ENCODE assay signal across 13 cellular contexts in the genomic region with DNA sequence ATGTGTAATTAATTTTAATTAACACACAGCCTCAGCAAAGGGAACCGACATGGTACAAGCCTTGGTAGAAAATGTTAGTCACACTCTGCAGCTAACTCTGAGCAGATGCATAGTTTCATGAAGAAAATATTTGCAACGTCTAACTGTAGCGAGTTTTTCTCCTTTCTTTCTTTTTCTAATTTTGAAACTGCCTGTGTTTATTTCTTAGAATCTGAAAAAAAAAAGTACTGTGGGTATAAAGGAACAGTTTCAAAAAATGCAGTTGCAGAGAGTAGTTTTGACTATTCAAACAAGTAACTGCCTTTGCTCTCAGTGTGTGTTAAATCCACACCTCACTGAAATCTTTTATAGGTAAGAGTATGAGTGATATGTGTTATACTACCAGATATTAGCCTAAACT.
A peak's percentile ranks its signal among the peaks of the same experiment; 100 is the strongest.
DNase-seq lines count a peak whose midpoint lies in the region; ATAC-seq and TF ChIP-seq lines count a peak whose summit lies in the region.
"Had no signal": no experiment of that assay in that cellular context is flagged by ENCODE, and none has a peak within 500 bp of the region (broad histone marks: within the 10 kb centered on the region; RNA-seq: fewer than 3 reads in every experiment).

No MANE protein-coding gene starts in this region.

- no peaks in the 10 kb centered on the region for H3K27me3 ChIP-seq in CD4-positive, CD25-positive, alpha-beta regulatory T cell (ENCODE audit: control insufficient read depth, insufficient read depth, low read length)
- H3K27me3 ChIP-seq in MM.1S (replicated peaks; ENCODE audit: insufficient read depth, low read length) (no peaks in the 10 kb centered on the region), osteoblast (ENCODE audit: insufficient read depth, low read length) (no peaks in the 10 kb centered on the region)

- no peaks in the 10 kb centered on the region for H3K4me1 ChIP-seq in CD4-positive, CD25-positive, alpha-beta regulatory T cell (ENCODE audit: control insufficient read depth, insufficient read depth, low read length, poor library complexity, severe bottlenecking)
- peaks cover 9% of the 10 kb centered on the region; the same call in 1 of the 2 replicates for H3K4me1 ChIP-seq in MM.1S (ENCODE audit: low read length)
- peaks cover 24% of the 10 kb centered on the region for H3K4me1 ChIP-seq in osteoblast (ENCODE audit: insufficient read depth, low read length)

- peak in 1 of 3 donors; percentile 74 for DNase-seq in CD4-positive, CD25-positive, alpha-beta regulatory T cell
- DNase-seq in MM.1S (no peak), astrocyte of the hippocampus (ENCODE audit: low read depth, low spot score) (peak; percentile 27), osteoblast (ENCODE audit: insufficient read length, low spot score, missing footprints) (no peak), KG1 (lab: John Stamatoyannopoulos, UW) (no peak), left colon (no peak), mucosa of gallbladder (ENCODE audit: low spot score) (no peak)
- DNase-seq: central memory CD4-positive, alpha-beta T cell; HCEC 1CT; NCI-H510A; SHP77 treated with DMSO at 0.1 percent for 48 hours had no signal

- no peaks in the 10 kb centered on the region for H3K36me3 Mint-ChIP-seq in CD4-positive, CD25-positive, alpha-beta regulatory T cell

- H3K9ac ChIP-seq in MM.1S (ENCODE audit: low read length): no peak overlapping the region

- ATAC-seq in CD4-positive, CD25-positive, alpha-beta regulatory T cell (ENCODE audit: low read depth in 2 of 2): peak; percentile 45 to 57
- ATAC-seq in GM18907 (IDR thresholded peaks at IDR 0.05; ENCODE audit: unreplicated experiment) (no peak), left colon (no peak)

- H3F3A ChIP-seq in MM.1S (ENCODE audit: insufficient read depth, low read length): no peaks in the 10 kb centered on the region

- H2AFZ ChIP-seq in MM.1S (ENCODE audit: low read length) (peak overlapping the region; percentile 0; the same call in 1 of the 2 replicates), osteoblast (ENCODE audit: low read length) (peak overlapping the region; percentile 25)

- H3K79me2 ChIP-seq in MM.1S (ENCODE audit: low read length) (no peaks in the 10 kb centered on the region), osteoblast (ENCODE audit: insufficient read depth, low read length) (no peaks in the 10 kb centered on the region)

- H3K4me3 Mint-ChIP-seq in CD4-positive, CD25-positive, alpha-beta regulatory T cell: peak overlapping the region in 1 of 4 donors; percentile 74

- peak overlapping the region in 2 of 3 donors; percentile 25 to 61 for H3K27ac Mint-ChIP-seq in CD4-positive, CD25-positive, alpha-beta regulatory T cell

- H3K9me3 ChIP-seq in CD4-positive, CD25-positive, alpha-beta regulatory T cell (ENCODE audit: control insufficient read depth in 2 of 2, low read length in 2 of 2): no peaks in the 10 kb centered on the region
- H3K9me3 ChIP-seq in MM.1S (replicated peaks; ENCODE audit: insufficient read depth, low read length): no peaks in the 10 kb centered on the region
- H3K9me3 ChIP-seq in osteoblast (ENCODE audit: low read depth, low read length): no peaks in the 10 kb centered on the region

- H3K27me3 Mint-ChIP-seq in CD4-positive, CD25-positive, alpha-beta regulatory T cell: no peaks in the 10 kb centered on the region

- no peaks in the 10 kb centered on the region for H3K9me2 ChIP-seq in MM.1S (replicated peaks; ENCODE audit: insufficient read depth, low read length)

- no peaks in the 10 kb centered on the region for H4K20me1 ChIP-seq in MM.1S (ENCODE audit: insufficient read depth, low read length)
- H4K20me1 ChIP-seq in osteoblast (ENCODE audit: insufficient read depth, low read length): no peaks in the 10 kb centered on the region

- H3K4me3 ChIP-seq in CD4-positive, CD25-positive, alpha-beta regulatory T cell (ENCODE audit: low read depth, low read length): peak overlapping the region; percentile 46
- peak overlapping the region; percentile 25 for H3K4me3 ChIP-seq in MM.1S (ENCODE audit: low read length)
- peak overlapping the region; percentile 31 for H3K4me3 ChIP-seq in osteoblast (ENCODE audit: insufficient read depth, low read length)

- no peak for TF ChIP-seq CTCF in MM.1S (IDR thresholded peaks at IDR 0.05; ENCODE audit: low read length)
- TF ChIP-seq CTCF in osteoblast (IDR thresholded peaks at IDR 0.05; ENCODE audit: extremely low read depth, low read depth, low read length): no peak

- peaks cover 0 to 3% (median 0%) of the 10 kb centered on the region in 7 donors for H3K9me3 Mint-ChIP-seq in CD4-positive, CD25-positive, alpha-beta regulatory T cell

- no peaks in the 10 kb centered on the region for H3K36me3 ChIP-seq in CD4-positive, CD25-positive, alpha-beta regulatory T cell (ENCODE audit: control insufficient read depth, insufficient read depth, low read length)
- no peaks in the 10 kb centered on the region for H3K36me3 ChIP-seq in MM.1S (replicated peaks; ENCODE audit: insufficient read depth, low read length)
- no peaks in the 10 kb centered on the region for H3K36me3 ChIP-seq in osteoblast (ENCODE audit: insufficient read depth, low read length)

- peak overlapping the region; percentile 16; the same call in 1 of the 2 replicates for H3K4me2 ChIP-seq in MM.1S (ENCODE audit: low read depth, low read length)
- H3K4me2 ChIP-seq in osteoblast (ENCODE audit: insufficient read depth, low read length): peak overlapping the region; percentile 70

- intact Hi-C loops in left colon (cut with DNase I, micrococcal nuclease): no loop called here

- no peak overlapping the region for H3K27ac ChIP-seq in CD4-positive, CD25-positive, alpha-beta regulatory T cell (ENCODE audit: insufficient read depth, low read length, poor library complexity, severe bottlenecking)
- H3K27ac ChIP-seq in MM.1S (ENCODE audit: low read length) (no peak overlapping the region), osteoblast (ENCODE audit: low read depth, low read length) (peak overlapping the region; percentile 6)
- H3K27ac ChIP-seq: VCaP had no signal

- H3K4me1 Mint-ChIP-seq in CD4-positive, CD25-positive, alpha-beta regulatory T cell: peaks cover 8 to 40% (median 26%) of the 10 kb centered on the region in 4 donors

Comparison
In these comparisons a context has a peak if more than half of its experiments do, and no peak if none do; other contexts are left out.
1. ATAC-seq: peak in CD4-positive, CD25-positive, alpha-beta regulatory T cell (2 of 2); none in GM18907 (single experiment) and left colon (single experiment).
2. Peak in every context shown above with its lines, with median percentiles within 50 percentile points of each other: H3K4me3 ChIP-seq.